Comparison of ENCODE assay signal across 8 cellular contexts in genomic region chr16:75566040-75566888, GRCh38. TPM values are rescaled to one million over a fixed set of nuclear protein-coding genes. Genes with fewer than 3 reads are reported as not detected.
DNase-seq lines count a peak whose midpoint lies in the region; ATAC-seq, FAIRE-seq and TF ChIP-seq lines count a peak whose summit lies in the region.

GABARAPL2 (plus strand) TSS chr16:75566379; CDS start chr16:75566487, 108 bp downstream.

- H3K4me3 ChIP-seq in Caco-2 (ENCODE audit: low read depth, low read length) (peak within 1 kb of the TSS; percentile 44), HUES48 (ENCODE audit: low read depth, low read length) (peak within 1 kb of the TSS; percentile 76), OCI-LY1 (ENCODE audit: low read depth, low read length, poor library complexity, severe bottlenecking) (peak within 1 kb of the TSS; percentile 94), endothelial cell of umbilical vein (replicated peaks in 1 of 3; ENCODE audit: insufficient read depth in 1 of 3, low read depth in 1 of 3, low read length in 3 of 3) (peak within 1 kb of the TSS; percentile 48 to 83 (median 79))

- H3K4me2 ChIP-seq in OCI-LY1 (ENCODE audit: low read length) (peak within 1 kb of the TSS; percentile 89), endothelial cell of umbilical vein (ENCODE audit: insufficient read depth, low read length) (peak within 1 kb of the TSS; percentile 79)

- CTCF ChIA-PET in Caco-2 (lab: Charles Lee) (interaction anchor here (1.9 to 2.5 kb wide), 3 partner anchors 16 to 81 kb away, joined by 7 to 20 read pairs (median 8); partner anchors contain the start of genes KARS1 and TERF2IP), endothelial cell of umbilical vein (lab: Charles Lee) (interaction anchor here (0.8 to 4.1 kb wide), 6 partner anchors 10 to 367 kb away, joined by 3 to 17 read pairs (median 4); no protein-coding TSS in a partner anchor)

- H3K27me3 ChIP-seq in Caco-2 (replicated peaks; ENCODE audit: control insufficient read depth, insufficient read depth, low read length) (no peaks in the 10 kb centered on the region), HUES48 (ENCODE audit: control insufficient read depth, insufficient read depth, low read length) (no peaks in the 10 kb centered on the region), OCI-LY1 (ENCODE audit: insufficient read depth, low read length) (no peaks in the 10 kb centered on the region), endothelial cell of umbilical vein (ENCODE audit: control insufficient read depth in 2 of 2, insufficient read depth in 2 of 2, low read length in 2 of 2) (peaks cover 7 to 24% of the 10 kb centered on the region in 2 experiments)

- peak; percentile 85 for FAIRE-seq in endothelial cell of umbilical vein (lab: Jason Lieb, UNC)

- H3K4me1 Mint-ChIP-seq in Caco-2 (ENCODE audit: low read depth, unreplicated experiment), result no peaks in the 10 kb centered on the region

- peak; percentile 69 for ATAC-seq in GM21423 (IDR thresholded peaks at IDR 0.05; ENCODE audit: unreplicated experiment)

- peak within 1 kb of the TSS; percentile 85 for H3K4me3 Mint-ChIP-seq in Caco-2 (ENCODE audit: unreplicated experiment)

- H3F3A ChIP-seq in OCI-LY1 (ENCODE audit: insufficient read depth, low read length), result no peaks in the 10 kb centered on the region

- no peaks in the 10 kb centered on the region for H3K9me3 Mint-ChIP-seq in Caco-2 (ENCODE audit: unreplicated experiment)

- H3K9me3 ChIP-seq in Caco-2 (no peaks in the 10 kb centered on the region), HUES48 (ENCODE audit: control insufficient read depth, insufficient read depth, low read length) (no peaks in the 10 kb centered on the region), OCI-LY1 (ENCODE audit: low read length) (no peaks in the 10 kb centered on the region), endothelial cell of umbilical vein (replicated peaks; ENCODE audit: control insufficient read depth, insufficient read depth, low read length) (no peaks in the 10 kb centered on the region)

- H4K20me1 ChIP-seq in OCI-LY1 (ENCODE audit: insufficient read depth, low read length), result no peaks in the 10 kb centered on the region
- no peaks in the 10 kb centered on the region for H4K20me1 ChIP-seq in endothelial cell of umbilical vein (replicated peaks; ENCODE audit: control insufficient read depth, extremely low read depth, insufficient read depth, low read length)

- peak within 1 kb of the TSS; percentile 55; the same call in 1 of the 2 replicates for H3K9ac ChIP-seq in HUES48 (ENCODE audit: low read depth, low read length)
- H3K9ac ChIP-seq in OCI-LY1 (ENCODE audit: low read length), result peak within 1 kb of the TSS; percentile 90
- peak within 1 kb of the TSS; percentile 58 for H3K9ac ChIP-seq in endothelial cell of umbilical vein (replicated peaks; ENCODE audit: extremely low read depth, insufficient read depth, low read length)

- H3K27ac ChIP-seq in HUES48 (ENCODE audit: low read depth, low read length) (peak within 1 kb of the TSS; percentile 68), OCI-LY1 (ENCODE audit: low read depth, low read length, poor library complexity, severe bottlenecking) (peak within 1 kb of the TSS; percentile 44), endothelial cell of umbilical vein (ENCODE audit: insufficient read depth, low read depth, low read length) (no peak within 1 kb of the TSS)

- peak; percentile 88 to 95 for DNase-seq in Caco-2
- DNase-seq in activated T-cell treated with anti-CD3 and anti-CD28 coated beads for 1 hour (ENCODE audit: low read depth), result peak; percentile 89
- DNase-seq in endothelial cell of umbilical vein (ENCODE audit: low read depth, low spot score), result peak; percentile 84
- peak; percentile 59 for DNase-seq in middle frontal gyrus (ENCODE audit: extremely low spot score, low spot score)
- DNase-seq in stimulated activated CD8-positive, alpha-beta memory T cell treated with anti-CD3 and anti-CD28 coated beads, Interleukin-2, amount 100 ng/mL, for 1 hour (ENCODE audit: low read depth in 2 of 2), result peak; percentile 84 to 87

- dilution Hi-C loops in endothelial cell of umbilical vein (cut with MboI; ENCODE audit: extremely low pct_ligation_motif_present, low sequenced_read_pairs), result no loop called here

- no peaks in the 10 kb centered on the region for H3K9me1 ChIP-seq in endothelial cell of umbilical vein (replicated peaks; ENCODE audit: control insufficient read depth, extremely low read depth, insufficient read depth, low read length)

- no TSS peak for BruUV-seq in Caco-2 (replicated peaks; lab: Mats Ljungman, UMichigan)
- BruUV-seq in endothelial cell of umbilical vein (replicated peaks; lab: Mats Ljungman, UMichigan), result no TSS peak

- POLR2A ChIA-PET in Caco-2 (lab: Charles Lee) (interaction anchor here (1.4 to 2.5 kb wide), 2 partner anchors 10 to 81 kb away, joined by 3 to 9 read pairs; partner anchors contain the start of genes KARS1 and TERF2IP), endothelial cell of umbilical vein (lab: Charles Lee) (interaction anchor here (0.5 kb wide), 1 partner anchor 13 kb away, joined by 4 read pairs; no protein-coding TSS in a partner anchor)

- H3K9me2 ChIP-seq in OCI-LY1 (ENCODE audit: low read depth, low read length), result no peaks in the 10 kb centered on the region

- TF ChIP-seq CTCF in Caco-2 (IDR thresholded peaks at IDR 0.05; ENCODE audit: insufficient read depth in 1 of 2, low read depth in 1 of 2, low read length in 1 of 2, severe bottlenecking in 1 of 2, unreplicated experiment in 1 of 2), result no peak
- no peak for TF ChIP-seq CTCF in OCI-LY1 (IDR thresholded peaks at IDR 0.05; ENCODE audit: low read length)
- no peak for TF ChIP-seq CTCF in endothelial cell of umbilical vein (IDR thresholded peaks at IDR 0.05; ENCODE audit: extremely low read depth in 1 of 2, insufficient read depth in 1 of 2, low read depth in 1 of 2, low read length in 2 of 2)

- peaks cover 22% of the 10 kb centered on the region for H3K36me3 Mint-ChIP-seq in Caco-2 (ENCODE audit: insufficient read depth, unreplicated experiment)

- peaks cover 10% of the 10 kb centered on the region for H3K27me3 Mint-ChIP-seq in Caco-2 (ENCODE audit: insufficient read depth, unreplicated experiment)

- H3K4me1 ChIP-seq in Caco-2 (0 out of 2 replicates have a peak, but pooled peaks cover 10% of the 10 kb centered on the region), HUES48 (ENCODE audit: control insufficient read depth, insufficient read depth, low read length) (peaks cover 18% of the 10 kb centered on the region), OCI-LY1 (ENCODE audit: insufficient read depth, low read length, severe bottlenecking) (peaks cover 41% of the 10 kb centered on the region), endothelial cell of umbilical vein (ENCODE audit: control insufficient read depth, extremely low read depth, insufficient read depth, low read length) (peaks cover 9% of the 10 kb centered on the region)

- peak within 1 kb of the TSS; percentile 58 for H3K27ac Mint-ChIP-seq in Caco-2 (ENCODE audit: unreplicated experiment)

- peak; percentile 66 for TF ChIP-seq POLR2A in endothelial cell of umbilical vein (IDR thresholded peaks at IDR 0.05; ENCODE audit: low read depth, low read length)

- peaks cover 7% of the 10 kb centered on the region for H3K36me3 ChIP-seq in Caco-2 (ENCODE audit: control insufficient read depth, insufficient read depth, low read length)
- H3K36me3 ChIP-seq in HUES48 (ENCODE audit: control insufficient read depth, insufficient read depth, low read length), result peaks cover 37% of the 10 kb centered on the region
- H3K36me3 ChIP-seq in OCI-LY1 (ENCODE audit: insufficient read depth, low read length), result peaks cover 35% of the 10 kb centered on the region
- H3K36me3 ChIP-seq in endothelial cell of umbilical vein (ENCODE audit: control insufficient read depth in 2 of 2, extremely low read depth in 1 of 2, insufficient read depth in 2 of 2, low read length in 2 of 2), result peaks cover 17 to 19% of the 10 kb centered on the region in 2 experiments

- H3K79me2 ChIP-seq in OCI-LY1 (ENCODE audit: insufficient read depth, low read length) (peaks cover 10% of the 10 kb centered on the region; the same call in 1 of the 2 replicates), endothelial cell of umbilical vein (ENCODE audit: control insufficient read depth, insufficient read depth, low read length) (peaks cover 13% of the 10 kb centered on the region)

- intact Hi-C loops in Caco-2 (cut with micrococcal nuclease; ENCODE audit: unreplicated experiment) (loop anchor here (1.0 to 5.0 kb wide), 3 partner anchors 10 to 196 kb away; partner anchors contain the start of genes ADAT1 and TMEM231), endothelial cell of umbilical vein (cut with micrococcal nuclease) (loop anchor here (1.0 to 5.0 kb wide), 5 partner anchors 10 to 196 kb away; partner anchors contain the start of genes ADAT1, KARS1, TERF2IP and TMEM231)

- H2AFZ ChIP-seq in OCI-LY1 (ENCODE audit: low read length), result 0 out of 2 replicates have a peak within 1 kb of the TSS, but pooled peaks have one; percentile 47
- H2AFZ ChIP-seq in endothelial cell of umbilical vein (ENCODE audit: low read depth, low read length), result peak within 1 kb of the TSS; percentile 91

TF ChIP-seq in endothelial cell of umbilical vein, 7 proteins besides CTCF, POLR2A, EP300 and RAD21:
- no peak for TF ChIP-seq JUN (IDR thresholded peaks at IDR 0.05; ENCODE audit: borderline replicate concordance, insufficient read depth, insufficient read length, low read depth)
- TF ChIP-seq MAX (IDR thresholded peaks at IDR 0.05; ENCODE audit: insufficient read depth, insufficient read length), result no peak
- peak; percentile 76 for TF ChIP-seq POLR2AphosphoS5 (IDR thresholded peaks at IDR 0.05; ENCODE audit: insufficient read depth, low read depth, low read length)

RNA-seq across cellular contexts. Expression of gene GABARAPL2, which starts in this region (rescaled TPM):
- total RNA-seq in Caco-2 (2022) (82.6 and 88.2 TPM in 2 replicates), endothelial cell of umbilical vein (77.9 and 82.5 TPM in 2 replicates)
- polyA plus RNA-seq in endothelial cell of umbilical vein, result 51.9 and 84.5 TPM in 2 replicates
- 81.3 and 84.0 TPM in 2 replicates for polyA plus RNA-seq in endothelial cell of umbilical vein (2011; cell fraction: cytosol; rRNA removed)
- 41.5 and 46.8 TPM in 2 replicates for polyA plus RNA-seq in endothelial cell of umbilical vein (2011; cell fraction: nucleus; rRNA removed)
- polyA plus RNA-seq in endothelial cell of umbilical vein (2012), result 94.9 and 95.6 TPM in 2 replicates
- polyA minus RNA-seq in endothelial cell of umbilical vein, result 28.3 and 29.0 TPM in 2 replicates
- polyA minus RNA-seq in endothelial cell of umbilical vein (2011; cell fraction: cytosol; rRNA and poly(A)+ RNA removed), result 21.4 TPM
- 15.6 and 18.6 TPM in 2 replicates for polyA minus RNA-seq in endothelial cell of umbilical vein (2011; cell fraction: nucleus; rRNA and poly(A)+ RNA removed)

Comparison
In these comparisons a context has a peak if more than half of its experiments do, and no peak if none do; other contexts are left out.
1. H3K4me3 ChIP-seq: peak in every context shown above with its lines; median percentile 94 in OCI-LY1; 79 in endothelial cell of umbilical vein; 76 in HUES48; 44 in Caco-2.